Comparison of ENCODE assay signal across 8 cellular contexts in the genomic region with DNA sequence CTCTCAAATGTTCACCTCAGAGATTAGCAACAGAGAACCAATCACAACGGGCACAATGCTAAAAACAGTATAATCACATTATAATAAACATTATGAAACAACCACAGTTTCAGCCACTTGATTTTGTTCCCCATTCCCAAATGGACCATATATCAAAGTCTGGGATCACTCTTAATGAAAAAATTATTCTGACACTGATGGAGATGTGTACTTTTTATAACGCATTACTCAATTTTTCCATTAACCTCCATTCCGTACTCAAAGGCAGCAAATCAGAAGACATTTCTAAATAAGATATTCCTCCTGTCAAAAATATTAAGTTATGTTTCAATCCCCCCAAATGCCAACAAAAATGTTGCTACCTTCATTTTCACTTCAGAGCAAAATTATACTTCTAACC. TPM values are rescaled to one million over a fixed set of nuclear protein-coding genes. Genes with fewer than 3 reads are reported as not detected.
DNase-seq lines count a peak whose midpoint lies in the region; ATAC-seq and TF ChIP-seq lines count a peak whose summit lies in the region.
"Had no signal": no experiment of that assay in that cellular context is flagged by ENCODE, and none has a peak within 500 bp of the region (broad histone marks: within the 10 kb centered on the region; RNA-seq: fewer than 3 reads in every experiment).

No MANE protein-coding gene starts in this region.

- H3K79me2 ChIP-seq in HCT116 (ENCODE audit: insufficient read depth, low read length): peaks cover 78% of the 10 kb centered on the region

- BruUV-seq in HCT116 (replicated peaks; lab: Mats Ljungman, UMichigan): no TSS peak

- H3K4me3 ChIP-seq in HCT116 (replicated peaks in 1 of 2; ENCODE audit: low read depth in 1 of 2, low read length in 2 of 2): peak overlapping the region in 1 of 2 experiments; percentile 79; a peak in 1 of 4 replicates
- H3K4me3 ChIP-seq in epithelial cell of proximal tubule (ENCODE audit: low read depth, low read length): peak overlapping the region; percentile 9
- H3K4me3 ChIP-seq in skeletal muscle cell (ENCODE audit: low read depth, low read length): peak overlapping the region; percentile 98
- H3K4me3 ChIP-seq in prostate gland: peak overlapping the region in 1 of 2 donors; percentile 77
- no peak overlapping the region for H3K4me3 ChIP-seq in mucosa of descending colon

- peaks cover 54% of the 10 kb centered on the region for H4K20me1 ChIP-seq in HCT116 (ENCODE audit: insufficient read depth)

- TF ChIP-seq CTCF in HCT116 (IDR thresholded peaks at IDR 0.05 in 2 of 3, conservative IDR thresholded peaks at IDR 0.05 in 1 of 3; ENCODE audit: borderline replicate concordance in 1 of 3, insufficient read depth in 1 of 3, low read depth in 2 of 3, low read length in 2 of 3) (no peak), epithelial cell of proximal tubule (conservative IDR thresholded peaks at IDR 0.05; ENCODE audit: low read depth, low read length) (no peak), prostate gland (IDR thresholded peaks at IDR 0.05) (no peak), mucosa of descending colon (IDR thresholded peaks at IDR 0.05) (no peak)

- H3K27ac ChIP-seq in HCT116 (ENCODE audit: low read depth, low read length) (no peak overlapping the region), prostate gland (peak overlapping the region in 1 of 2 donors; percentile 22)

- peaks cover 31 to 43% of the 10 kb centered on the region in 2 experiments for H3K4me1 ChIP-seq in HCT116 (ENCODE audit: control insufficient read depth in 1 of 2, insufficient read depth in 2 of 2, low read length in 2 of 2)
- H3K4me1 ChIP-seq in prostate gland (replicated peaks): peaks cover 4% of the 10 kb centered on the region
- peaks cover 36% of the 10 kb centered on the region for H3K4me1 ChIP-seq in mucosa of descending colon (ENCODE audit: low read depth)

- WGBS in prostate gland: 33% methylated on average over 3 of the region's 3 CpGs

- peak overlapping the region; percentile 80 for H3K4me2 ChIP-seq in HCT116 (ENCODE audit: low read length)

- ATAC-seq in HCT116 (no peak), SK-N-SH treated with all-trans-retinoic acid at 6 μM for 48 hours (no peak), mucosa of descending colon (no peak)

- peaks cover 0 to 6% of the 10 kb centered on the region in 2 experiments; a peak in 3 of 4 replicates for H3K36me3 ChIP-seq in HCT116 (ENCODE audit: control insufficient read depth in 1 of 2, insufficient read depth in 2 of 2, low read length in 2 of 2)
- no peaks in the 10 kb centered on the region for H3K36me3 ChIP-seq in prostate gland
- no peaks in the 10 kb centered on the region for H3K36me3 ChIP-seq in mucosa of descending colon (ENCODE audit: low read depth)

- DNase-seq in HCT116 (ENCODE audit: low read depth, low spot score): no peak
- no peak for DNase-seq in epithelial cell of proximal tubule (ENCODE audit: low read depth)
- no peak for DNase-seq in skeletal muscle cell (ENCODE audit: low read depth)
- DNase-seq in prostate gland (ENCODE audit: low spot score): no peak
- no peak for DNase-seq in NCI-H526 treated with DMSO at 0.1 percent for 48 hours (lab: John Stamatoyannopoulos, UW)
- no peak for DNase-seq in mucosa of descending colon
- DNase-seq: midbrain had no signal

- no peak for TF ChIP-seq POLR2A in HCT116 (IDR thresholded peaks at IDR 0.05; ENCODE audit: borderline replicate concordance, extremely low read depth, insufficient read depth, insufficient read length)
- no peak for TF ChIP-seq POLR2A in prostate gland (IDR thresholded peaks at IDR 0.05)

- H3K9me2 ChIP-seq in HCT116 (ENCODE audit: insufficient read depth): no peaks in the 10 kb centered on the region

- no peak overlapping the region for H2AFZ ChIP-seq in HCT116 (ENCODE audit: low read depth, low read length, poor library complexity, severe bottlenecking)

- RAD21 ChIA-PET in HCT116 (lab: Charles Lee; ENCODE audit: low non-redundant PET in 1 of 2, low total read pairs in 2 of 2, uncharacterized antibody in 2 of 2, unreplicated experiment in 2 of 2): no interaction called here

- intact Hi-C loops in HCT116 (cut with micrococcal nuclease) (loop anchor here (2.0 kb wide), 1 partner anchor 43 kb away; no protein-coding TSS in a partner anchor), prostate gland (cut with DNase I) (loop anchor here (5.0 kb wide), 2 partner anchors 45 to 120 kb away; partner anchors contain the start of genes ERGIC3 and SPAG4), mucosa of descending colon (cut with DNase I, micrococcal nuclease) (no loop called here)

- no peaks in the 10 kb centered on the region for H3K9me3 ChIP-seq in HCT116 (ENCODE audit: control insufficient read depth in 1 of 2, insufficient read depth in 1 of 2, low read depth in 1 of 2, low read length in 2 of 2)
- H3K9me3 ChIP-seq in prostate gland: no peaks in the 10 kb centered on the region
- no peaks in the 10 kb centered on the region for H3K9me3 ChIP-seq in mucosa of descending colon

- CTCF ChIA-PET in HCT116 (lab: Charles Lee): no interaction called here

- TF ChIP-seq RAD21 in HCT116 (IDR thresholded peaks at IDR 0.05; ENCODE audit: low read depth): no peak

- POLR2A ChIA-PET in HCT116 (lab: Charles Lee): no interaction called here

- H3K27me3 ChIP-seq in HCT116 (ENCODE audit: insufficient read depth, low read length) (no peaks in the 10 kb centered on the region), prostate gland (replicated peaks; ENCODE audit: insufficient read depth) (no peaks in the 10 kb centered on the region)

- peak overlapping the region; percentile 97 for H3K9ac ChIP-seq in HCT116 (ENCODE audit: low read length)

TF ChIP-seq in HCT116, 20 proteins besides CTCF, POLR2A, EP300 and RAD21 (continues in another document):
- TF ChIP-seq ZFX (IDR thresholded peaks at IDR 0.05): no peak
- no peak for TF ChIP-seq ELF1 (IDR thresholded peaks at IDR 0.05; ENCODE audit: borderline replicate concordance, low read depth)
- no peak for TF ChIP-seq SP1 (IDR thresholded peaks at IDR 0.05; ENCODE audit: low read depth)
- TF ChIP-seq, protein P1, sequence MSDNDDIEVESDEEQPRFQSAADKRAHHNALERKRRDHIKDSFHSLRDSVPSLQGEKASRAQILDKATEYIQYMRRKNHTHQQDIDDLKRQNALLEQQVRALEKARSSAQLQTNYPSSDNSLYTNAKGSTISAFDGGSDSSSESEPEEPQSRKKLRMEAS (IDR thresholded peaks at IDR 0.05): no peak

TF ChIP-seq in SK-N-SH treated with all-trans-retinoic acid at 6 μM for 48 hours, 23 proteins besides CTCF, POLR2A, EP300 and RAD21:
- TF ChIP-seq ISL1 (CRISPR knock-in tag; IDR thresholded peaks at IDR 0.05) (peak; percentile 21; the same call in 1 of the 2 replicates), RARB (CRISPR knock-in tag; IDR thresholded peaks at IDR 0.05) (no peak)

RNA-seq across cellular contexts. Expression of gene CPNE1, which starts 2.8 kb away (rescaled TPM):
- total RNA-seq in HCT116 (2021; ENCODE audit: unreplicated experiment): 333 TPM
- polyA plus RNA-seq in HCT116 (2012): 304 and 307 TPM in 2 replicates
- 22.5 and 177 TPM in 2 replicates for total RNA-seq in epithelial cell of proximal tubule
- 10 to 100 TPM; 90.1 to 91.4 TPM for total RNA-seq in prostate gland
- total RNA-seq in mucosa of descending colon: 100 to 1,000 TPM; 117 to 188 (median 128) TPM

RNA-seq across cellular contexts. Expression of gene RBM12, which starts 2.8 kb away (rescaled TPM):
- total RNA-seq in HCT116 (2021; ENCODE audit: unreplicated experiment): 110 TPM
- polyA plus RNA-seq in HCT116 (2012): 48.6 and 49.1 TPM in 2 replicates
- 46.3 and 47.3 TPM in 2 replicates for total RNA-seq in epithelial cell of proximal tubule
- total RNA-seq in prostate gland: 10 to 100 TPM; 31.8 to 38.9 TPM
- 10 to 100 TPM; 68.3 to 72.5 (median 70.6) TPM for total RNA-seq in mucosa of descending colon

RNA-seq across cellular contexts. Expression of gene NFS1, which starts 37.2 kb away (rescaled TPM):
- total RNA-seq in HCT116 (2021; ENCODE audit: unreplicated experiment) (33.9 TPM), epithelial cell of proximal tubule (10.3 and 39.9 TPM in 2 replicates), prostate gland (10 to 100 TPM; 41.2 to 56.7 TPM), mucosa of descending colon (10 to 100 TPM; 31.2 to 42.8 (median 32.1) TPM)
- polyA plus RNA-seq in HCT116 (2012): 16.2 and 21.6 TPM in 2 replicates

RNA-seq across cellular contexts. Expression of gene ROMO1, which starts 37.3 kb away (rescaled TPM):
- 167 TPM for total RNA-seq in HCT116 (2021; ENCODE audit: unreplicated experiment)
- 257 TPM in 2 replicates for polyA plus RNA-seq in HCT116 (2012)
- 523 and 938 TPM in 2 replicates for total RNA-seq in epithelial cell of proximal tubule
- 100 to 1,000 TPM; 249 to 320 TPM for total RNA-seq in prostate gland
- 100 to 1,000 TPM; 112 to 147 (median 137) TPM for total RNA-seq in mucosa of descending colon

RNA-seq across cellular contexts. Expression of gene SPAG4, which starts 46.3 kb away (rescaled TPM):
- total RNA-seq in HCT116 (2021; ENCODE audit: unreplicated experiment) (6.2 TPM), epithelial cell of proximal tubule (3.5 and 15.9 TPM in 2 replicates), prostate gland (10 to 100 TPM in 1 of 2 donors, under 1 TPM in 1; 0.91 to 10.4 TPM), mucosa of descending colon (1 to 10 TPM; 3.5 to 5.9 (median 4.1) TPM)
- 10.3 and 12.9 TPM in 2 replicates for polyA plus RNA-seq in HCT116 (2012)

Comparison
In these comparisons a context has a peak if more than half of its experiments do, and no peak if none do; other contexts are left out.
1. intact Hi-C loops: an anchor here in HCT116 (2.0 kb wide) and prostate gland (5.0 kb wide); none called in mucosa of descending colon.